Comparison of ENCODE assay signal across 17 cellular contexts in genomic region chr16:4026854-4027253, GRCh38.
DNase-seq lines count a peak whose midpoint lies in the region; ATAC-seq, FAIRE-seq and TF ChIP-seq lines count a peak whose summit lies in the region.
"Had no signal": no experiment of that assay in that cellular context is flagged by ENCODE, and none has a peak within 500 bp of the region (broad histone marks: within the 10 kb centered on the region; RNA-seq: fewer than 3 reads in every experiment).

No MANE protein-coding gene starts in this region.

- TF ChIP-seq RAD21 in K562 (CRISPR knock-in tag; conservative IDR thresholded peaks at IDR 0.05 in 1 of 2, IDR thresholded peaks at IDR 0.05 in 1 of 2) = no peak

- H3K9me1 ChIP-seq in K562 (ENCODE audit: control insufficient read depth, insufficient read depth, low read length) = no peaks in the 10 kb centered on the region

- H4K8ac ChIP-seq in trophoblast cell (ENCODE audit: low read depth, low read length) = no peak overlapping the region

- H3K9ac ChIP-seq in Karpas-422 (ENCODE audit: low read length) (no peak overlapping the region), K562 (ENCODE audit: insufficient read depth in 1 of 2, low read depth in 2 of 2, low read length in 2 of 2) (no peak overlapping the region), trophoblast cell (ENCODE audit: low read length) (no peak overlapping the region)

- no peaks in the 10 kb centered on the region for H3K36me3 ChIP-seq in GM23338 (ENCODE audit: insufficient read depth)
- H3K36me3 ChIP-seq in Karpas-422 (ENCODE audit: insufficient read depth, low read length) = no peaks in the 10 kb centered on the region
- H3K36me3 ChIP-seq in K562 (ENCODE audit: control insufficient read depth, insufficient read depth, low read length) = no peaks in the 10 kb centered on the region
- H3K36me3 ChIP-seq in trophoblast cell (ENCODE audit: control insufficient read depth in 1 of 2, insufficient read depth in 2 of 2, low read length in 2 of 2) = no peaks in the 10 kb centered on the region

- no peaks in the 10 kb centered on the region for H3K79me1 ChIP-seq in trophoblast cell (ENCODE audit: low read length)

- H3K4me3 Mint-ChIP-seq in GM23338 = no peak overlapping the region
- H3K4me3 Mint-ChIP-seq: B cell; CD4-positive, alpha-beta T cell had no signal

- no peak for FAIRE-seq in K562 (lab: Jason Lieb, UNC)
- FAIRE-seq: A204.1, GM19239, H54 had no signal

- peaks cover 8% of the 10 kb centered on the region for H3K9me3 Mint-ChIP-seq in GM23338
- H3K9me3 Mint-ChIP-seq: CD4-positive, alpha-beta T cell had no signal

- CTCF ChIA-PET in K562 (lab: Yijun Ruan, JAX; ENCODE audit: low intra/inter-chr PET ratio) = no interaction called here

- peaks cover 6% of the 10 kb centered on the region; the same call in 1 of the 2 replicates for H3K9me3 ChIP-seq in Karpas-422 (ENCODE audit: low read length)
- no peaks in the 10 kb centered on the region; the same call in 1 of the 2 replicates for H3K9me3 ChIP-seq in K562 (replicated peaks; ENCODE audit: control insufficient read depth, insufficient read depth, low read depth, low read length)
- H3K9me3 ChIP-seq in trophoblast cell (ENCODE audit: insufficient read depth, low read depth, low read length) = peaks cover 2% of the 10 kb centered on the region

- no peak for TF ChIP-seq POLR2A in K562 (conservative IDR thresholded peaks at IDR 0.05)

- no peak overlapping the region for H3K14ac ChIP-seq in trophoblast cell (ENCODE audit: low read length)

- H4K20me1 ChIP-seq in GM23338 (replicated peaks; ENCODE audit: insufficient read depth) = no peaks in the 10 kb centered on the region; the same call in 1 of the 2 replicates
- no peaks in the 10 kb centered on the region for H4K20me1 ChIP-seq in Karpas-422 (ENCODE audit: insufficient read depth, low read depth, low read length)
- no peaks in the 10 kb centered on the region for H4K20me1 ChIP-seq in K562 (replicated peaks; ENCODE audit: control insufficient read depth, insufficient read depth, low read length)

- H3K4me1 ChIP-seq in GM23338 (ENCODE audit: insufficient read depth) = peaks cover 16% of the 10 kb centered on the region
- no peaks in the 10 kb centered on the region for H3K4me1 ChIP-seq in Karpas-422 (ENCODE audit: low read length)
- no peaks in the 10 kb centered on the region for H3K4me1 ChIP-seq in K562 (replicated peaks in 1 of 2; ENCODE audit: control insufficient read depth in 2 of 2, insufficient read depth in 2 of 2, low read length in 2 of 2)
- no peaks in the 10 kb centered on the region for H3K4me1 ChIP-seq in trophoblast cell (ENCODE audit: control insufficient read depth in 1 of 2, insufficient read depth in 2 of 2, low read length in 2 of 2)

- no peak overlapping the region for H3K4me2 ChIP-seq in GM23338
- no peak overlapping the region for H3K4me2 ChIP-seq in Karpas-422 (ENCODE audit: low read depth, low read length, poor library complexity, severe bottlenecking)
- H3K4me2 ChIP-seq in K562 (ENCODE audit: insufficient read depth, low read length) = no peak overlapping the region
- no peak overlapping the region for H3K4me2 ChIP-seq in trophoblast cell (ENCODE audit: low read length)

- H3K18ac ChIP-seq in trophoblast cell (ENCODE audit: low read length) = no peak overlapping the region

- H2BK5ac ChIP-seq in trophoblast cell (ENCODE audit: low read depth, low read length, poor library complexity) = no peak overlapping the region

- no peak overlapping the region for H2BK120ac ChIP-seq in trophoblast cell (ENCODE audit: insufficient read depth, low read length, poor library complexity)

- H3K36me3 Mint-ChIP-seq in GM23338 (ENCODE audit: low read depth) = peaks cover 7% of the 10 kb centered on the region

- TF ChIP-seq EP300 in K562 (IDR thresholded peaks at IDR 0.05; ENCODE audit: low read length) = no peak

- H2AFZ ChIP-seq in GM23338 (no peak overlapping the region), Karpas-422 (ENCODE audit: low read length) (no peak overlapping the region), K562 (ENCODE audit: low read depth, low read length) (no peak overlapping the region), trophoblast cell (ENCODE audit: insufficient read depth, low read length, poor library complexity) (no peak overlapping the region)

- H4K91ac ChIP-seq in trophoblast cell (ENCODE audit: low read depth, low read length) = no peak overlapping the region

- POLR2A ChIA-PET in K562 (lab: Yijun Ruan, JAX) = no interaction called here

- no peaks in the 10 kb centered on the region for H3K27me3 ChIP-seq in GM23338 (ENCODE audit: insufficient read depth)
- no peaks in the 10 kb centered on the region for H3K27me3 ChIP-seq in Karpas-422 (ENCODE audit: low read length)
- H3K27me3 ChIP-seq in K562 (ENCODE audit: control insufficient read depth in 2 of 2, insufficient read depth in 2 of 2, low read length in 2 of 2) = peaks cover 17 to 42% of the 10 kb centered on the region in 2 experiments
- no peaks in the 10 kb centered on the region for H3K27me3 ChIP-seq in trophoblast cell (ENCODE audit: insufficient read depth, low read length)

- ATAC-seq in GM23338 = peak; percentile 65
- peak; percentile 52 for ATAC-seq in K562

- no peak overlapping the region for H3K4ac ChIP-seq in trophoblast cell (ENCODE audit: low read depth, low read length)

- H3K4me1 Mint-ChIP-seq in GM23338 = peaks cover 12% of the 10 kb centered on the region

- no peaks in the 10 kb centered on the region for H3K9me2 ChIP-seq in GM23338 (ENCODE audit: insufficient read depth)
- H3K9me2 ChIP-seq in Karpas-422 (replicated peaks; ENCODE audit: insufficient read depth, low read length) = no peaks in the 10 kb centered on the region

- H2AK5ac ChIP-seq in trophoblast cell (ENCODE audit: low read length) = no peak overlapping the region

- peaks cover 7% of the 10 kb centered on the region; the same call in 1 of the 2 replicates for H3F3A ChIP-seq in GM23338 (replicated peaks; ENCODE audit: low read depth)

- 3% methylated on average over 7 of the region's 7 CpGs for WGBS in K562 (ENCODE audit: insufficient coverage, low coverage, missing lambda C conversion rate)
- no CpG with 5 or more reads among the region's 7 CpGs for WGBS in trophoblast cell (ENCODE audit: extremely low coverage, insufficient coverage, insufficient read length)

- H3K27ac Mint-ChIP-seq in GM23338 = no peak overlapping the region
- H3K27ac Mint-ChIP-seq: B cell; CD4-positive, alpha-beta T cell had no signal

- intact Hi-C loops in K562 (cut with micrococcal nuclease) = no loop called here
- intact Hi-C loops in posterior vena cava (cut with DNase I) = loop anchor here in 1 of 2 donors (2.0 kb wide), 1 partner anchor 28 kb away; no protein-coding TSS in a partner anchor

- BruUV-seq in K562 (replicated peaks; lab: Mats Ljungman, UMichigan) = no TSS peak

- no peak overlapping the region for H2BK12ac ChIP-seq in trophoblast cell (ENCODE audit: low read length)

- no peak overlapping the region for H4K12ac ChIP-seq in trophoblast cell (ENCODE audit: low read depth, low read length)

- no peak for DNase-seq in GM23338 (ENCODE audit: low spot score)
- DNase-seq in Karpas-422 = peak; percentile 63
- DNase-seq in K562 (ENCODE audit: extremely low read depth in 1 of 4, low spot score in 3 of 4) = no peak
- peak; percentile 5 for DNase-seq in posterior vena cava (ENCODE audit: low spot score)
- no peak for DNase-seq in effector CD4-positive, alpha-beta T cell
- DNase-seq in NCI-H2029 treated with DMSO at 0.1 percent for 48 hours (lab: John Stamatoyannopoulos, UW) = no peak
- DNase-seq in trophoblast cell = no peak
- DNase-seq: C1 segment of cervical spinal cord; Calu3; CD4-positive, alpha-beta T cell; DND-41; GF-D8; IMR-90 had no signal

- in situ Hi-C loops in K562 (cut with MboI) = no loop called here

- H3K27ac ChIP-seq in GM23338 (ENCODE audit: low read depth) = no peak overlapping the region
- H3K27ac ChIP-seq in Karpas-422 (ENCODE audit: low read length) = no peak overlapping the region
- H3K27ac ChIP-seq in K562 (ENCODE audit: extremely low read depth, low read depth, low read length) = no peak overlapping the region
- no peak overlapping the region for H3K27ac ChIP-seq in trophoblast cell (ENCODE audit: low read depth, low read length)

- H3K79me2 ChIP-seq in GM23338 (replicated peaks; ENCODE audit: insufficient read depth) (no peaks in the 10 kb centered on the region), Karpas-422 (ENCODE audit: low read length) (no peaks in the 10 kb centered on the region), K562 (ENCODE audit: control insufficient read depth, insufficient read depth, low read length) (no peaks in the 10 kb centered on the region), trophoblast cell (ENCODE audit: control insufficient read depth, insufficient read depth, low read length, poor library complexity) (no peaks in the 10 kb centered on the region)

- no peak overlapping the region for H3K23ac ChIP-seq in trophoblast cell (ENCODE audit: low read length)

- H3K4me3 ChIP-seq in GM23338 = no peak overlapping the region
- no peak overlapping the region for H3K4me3 ChIP-seq in Karpas-422 (ENCODE audit: low read length)
- H3K4me3 ChIP-seq in K562 = no peak overlapping the region
- H3K4me3 ChIP-seq in trophoblast cell (ENCODE audit: low read depth, low read length) = no peak overlapping the region

- peaks cover 3% of the 10 kb centered on the region for H3K27me3 Mint-ChIP-seq in GM23338 (ENCODE audit: insufficient read depth, low read depth, poor library complexity)
- H3K27me3 Mint-ChIP-seq: CD4-positive, alpha-beta T cell had no signal

- TF ChIP-seq CTCF in GM23338 (conservative IDR thresholded peaks at IDR 0.05; ENCODE audit: low read depth in 2 of 2) (no peak), K562 (IDR thresholded peaks at IDR 0.05 in 2 of 3, conservative IDR thresholded peaks at IDR 0.05 in 1 of 3; ENCODE audit: insufficient read depth in 2 of 3, low read depth in 1 of 3, low read length in 3 of 3) (no peak)

TF ChIP-seq in GM23338, 12 proteins besides CTCF, POLR2A, EP300 and RAD21 (continues in another document):
- TF ChIP-seq NANOG (IDR thresholded peaks at IDR 0.05; ENCODE audit: borderline replicate concordance) (no peak), ZNF331 (CRISPR knock-in tag; IDR thresholded peaks at IDR 0.05; ENCODE audit: low read depth) (no peak), POLR2AphosphoS5 (IDR thresholded peaks at IDR 0.05; ENCODE audit: low read depth) (no peak), STAT1 (IDR thresholded peaks at IDR 0.05; ENCODE audit: unreplicated experiment) (no peak)

TF ChIP-seq in K562, 482 proteins besides CTCF, POLR2A, EP300 and RAD21 (continues in another document):
- TF ChIP-seq NFYB (IDR thresholded peaks at IDR 0.05; ENCODE audit: extremely low read depth, insufficient read length) = peak; percentile 3
- TF ChIP-seq, protein P1, sequence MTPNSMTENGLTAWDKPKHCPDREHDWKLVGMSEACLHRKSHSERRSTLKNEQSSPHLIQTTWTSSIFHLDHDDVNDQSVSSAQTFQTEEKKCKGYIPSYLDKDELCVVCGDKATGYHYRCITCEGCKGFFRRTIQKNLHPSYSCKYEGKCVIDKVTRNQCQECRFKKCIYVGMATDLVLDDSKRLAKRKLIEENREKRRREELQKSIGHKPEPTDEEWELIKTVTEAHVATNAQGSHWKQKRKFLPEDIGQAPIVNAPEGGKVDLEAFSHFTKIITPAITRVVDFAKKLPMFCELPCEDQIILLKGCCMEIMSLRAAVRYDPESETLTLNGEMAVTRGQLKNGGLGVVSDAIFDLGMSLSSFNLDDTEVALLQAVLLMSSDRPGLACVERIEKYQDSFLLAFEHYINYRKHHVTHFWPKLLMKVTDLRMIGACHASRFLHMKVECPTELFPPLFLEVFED (CRISPR knock-in tag; conservative IDR thresholded peaks at IDR 0.05) = no peak

Comparison
In these comparisons a context has a peak if more than half of its experiments do, and no peak if none do; other contexts are left out.
1. DNase-seq: peak in Karpas-422 (single experiment) and posterior vena cava (single experiment); none in GM23338 (single experiment), K562 (0 of 4), effector CD4-positive, alpha-beta T cell (single experiment), NCI-H2029 treated with DMSO at 0.1 percent for 48 hours (single experiment) and trophoblast cell (0 of 2).